Comparison of ENCODE assay signal across 25 cellular contexts in genomic region chr5:91742504-91742903, GRCh38.
"Had no signal": no experiment of that assay in that cellular context is flagged by ENCODE, and none has a peak within 500 bp of the region (broad histone marks: within the 10 kb centered on the region; RNA-seq: fewer than 3 reads in every experiment).

No MANE protein-coding gene starts in this region.

- H3K4me1 ChIP-seq: Peyer's patch, SJCRH30 had no signal

- H3K4me3 ChIP-seq: Peyer's patch, SJCRH30 had no signal

- DNase-seq: activated CD4-positive, alpha-beta memory T cell treated with anti-CD3 and anti-CD28 coated beads, Interleukin-2, amount 10 ng/mL, durations not matched to agents 7 days and 5 days; activated CD4-positive, alpha-beta T cell treated with anti-CD3 and anti-CD28 coated beads for 36 hours; activated CD4-positive, alpha-beta T cell treated with anti-CD3 and anti-CD28 coated beads, Interleukin-2, amount 50 U/mL, for 1 hour; activated gamma-delta T cell; activated naive CD4-positive, alpha-beta T cell treated with anti-CD3 and anti-CD28 coated beads for 36 hours; activated naive CD8-positive, alpha-beta T cell treated with anti-CD3 and anti-CD28 coated beads for 36 hours; activated T-cell treated with anti-CD3 and anti-CD28 coated beads for 4 hours; activated T-cell treated with anti-CD3 and anti-CD28 coated beads, Interleukin-2, amount 50 U/mL, for 48 hours; cerebellar nuclear complex; KG1; NCI-H1048; NCI-H2029; NCI-H2107; NCI-H510A; NCI-H526 treated with DMSO at 0.1 percent for 48 hours; NK-92 treated with Interleukin-12 subunit alpha and Interleukin-12 subunit beta, amount 100 ng/mL, for 24 hours; OCI-M1; Peyer's patch; Right ventricle myocardium superior; SJCRH30; SK-N-SH; T-helper 1 cell had no signal

- H3K27me3 ChIP-seq: Peyer's patch, SJCRH30 had no signal

- H3K36me3 ChIP-seq: Peyer's patch, SJCRH30 had no signal

- ATAC-seq: activated CD4-positive, alpha-beta T cell treated with anti-CD3 and anti-CD28 coated beads for 36 hours; activated T-helper 17 cell treated with anti-CD3 and anti-CD28 coated beads, Interleukin-2, amount 50 U/mL, for 72 hours had no signal

- H3K9me3 ChIP-seq: Peyer's patch, SJCRH30, SK-N-SH had no signal

- H3K27ac ChIP-seq: Peyer's patch, RWPE1, SJCRH30, VCaP had no signal
